ENCODE assay signal across 8 cellular contexts in the genomic region with DNA sequence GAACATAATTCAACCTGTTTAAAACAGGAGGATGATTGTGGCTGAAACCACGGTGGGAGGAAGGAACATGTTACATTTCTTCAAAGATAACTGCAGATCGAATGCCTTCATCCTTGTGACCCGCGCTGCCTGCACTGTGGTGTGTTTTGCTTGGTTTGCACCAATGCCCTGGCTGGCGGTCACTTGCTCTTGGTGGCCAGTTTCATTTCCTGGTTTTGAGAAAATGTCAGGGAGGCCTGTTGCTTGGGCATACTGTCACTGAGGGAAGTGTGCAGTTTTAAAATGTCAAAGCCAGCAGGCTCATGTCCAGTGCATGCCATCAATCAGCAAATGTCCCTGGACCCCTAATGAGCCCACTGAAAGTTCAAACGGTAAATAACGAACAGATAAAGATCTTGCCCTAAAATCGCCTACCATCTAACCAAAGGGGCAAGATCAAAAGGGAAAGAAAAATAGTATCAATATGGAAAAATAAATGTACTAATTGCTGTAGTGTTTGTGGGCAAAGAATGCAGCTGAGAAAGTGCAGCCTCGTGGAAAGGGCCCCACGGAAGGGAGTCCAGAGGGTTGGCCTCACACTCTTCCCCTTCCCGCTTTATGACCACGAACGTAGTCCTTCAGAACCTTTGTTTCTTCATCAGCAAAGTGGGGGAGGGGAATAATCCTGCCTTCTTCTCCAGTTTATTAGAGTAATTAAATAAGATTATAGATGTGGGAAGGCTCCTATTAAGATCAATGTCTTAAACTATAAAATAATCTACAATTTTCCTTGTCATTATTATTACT. TPM values are rescaled to one million over a fixed set of nuclear protein-coding genes. Genes with fewer than 3 reads are reported as not detected.
DNase-seq lines count a peak whose midpoint lies in the region; ATAC-seq and TF ChIP-seq lines count a peak whose summit lies in the region.

No MANE protein-coding gene starts in this region.

- no peaks in the 10 kb centered on the region for H3K36me3 ChIP-seq in GM06990 (ENCODE audit: control insufficient read depth, insufficient read depth, low read length)

- DNase-seq in GM06990 (ENCODE audit: extremely low read depth, insufficient read length) (peak; percentile 56), NOMO-1 (lab: John Stamatoyannopoulos, UW; ENCODE audit: unreplicated experiment in 2 of 2) (peak; percentile 76 to 83), left colon (peak; percentile 56 to 61), NK-92 (lab: John Stamatoyannopoulos, UW; ENCODE audit: unreplicated experiment) (no peak), occipital lobe (lab: John Stamatoyannopoulos, UW) (no peak)
- no peak for DNase-seq in stimulated activated naive CD4-positive, alpha-beta T cell treated with Interleukin-2 at 50 U/mL for 16 hours (lab: John Stamatoyannopoulos, UW)
- no peak for DNase-seq in activated effector memory CD4-positive, alpha-beta T cell treated with anti-CD3 and anti-CD28 coated beads, Interleukin-2, amount 50 U/mL, for 16 hours

- ATAC-seq in GM21825 (IDR thresholded peaks at IDR 0.05; ENCODE audit: unreplicated experiment) (peak; percentile 35), left colon (peak; percentile 21)

- peak overlapping the region; percentile 31 for H3K4me3 ChIP-seq in GM06990 (replicated peaks; ENCODE audit: low read depth, low read length)

- intact Hi-C loops in left colon (cut with DNase I, micrococcal nuclease) = no loop called here

- TF ChIP-seq CTCF in GM06990 (IDR thresholded peaks at IDR 0.05; ENCODE audit: insufficient read depth, low read length, poor library complexity, severe bottlenecking) = no peak

- H3K27me3 ChIP-seq in GM06990 (replicated peaks; ENCODE audit: control insufficient read depth, insufficient read depth, low read length) = no peaks in the 10 kb centered on the region

RNA-seq across cellular contexts. Expression of gene FLI1, which starts 40.8 kb away (rescaled TPM):
- total RNA-seq in left colon = 10 to 100 TPM in 1 of 2 donors, 1 to 10 TPM in 1; 5.6 to 10.6 TPM
- total RNA-seq in occipital lobe = 4.7 TPM

Comparison
In these comparisons a context has a peak if more than half of its experiments do, and no peak if none do; other contexts are left out.
1. DNase-seq: peak in GM06990 (single experiment), NOMO-1 (2 of 2) and left colon (2 of 2); none in stimulated activated naive CD4-positive, alpha-beta T cell treated with Interleukin-2 at 50 U/mL for 16 hours (single experiment), NK-92 (single experiment), activated effector memory CD4-positive, alpha-beta T cell treated with anti-CD3 and anti-CD28 coated beads, Interleukin-2, amount 50 U/mL, for 16 hours (single experiment) and occipital lobe (single experiment).